ENCODE assay signal across 14 cellular contexts in genomic region chr6:135465307-135465706, GRCh38. TPM values are rescaled to one million over a fixed set of nuclear protein-coding genes. Genes with fewer than 3 reads are reported as not detected.
DNase-seq lines count a peak whose midpoint lies in the region; ATAC-seq and TF ChIP-seq lines count a peak whose summit lies in the region.
"Had no signal": no experiment of that assay in that cellular context is flagged by ENCODE, and none has a peak within 500 bp of the region (broad histone marks: within the 10 kb centered on the region; RNA-seq: fewer than 3 reads in every experiment).

No MANE protein-coding gene starts in this region.

- H3K27me3 Mint-ChIP-seq in natural killer cell treated with Interleukin-12 subunit alpha and Interleukin-12 subunit beta and Interleukin-15 and Interleukin-18, amount 100 ng/mL, for 72 hours: no peaks in the 10 kb centered on the region
- H3K27me3 Mint-ChIP-seq in activated CD4-positive, alpha-beta T cell treated with anti-CD3 and anti-CD28 coated beads for 36 hours: no peaks in the 10 kb centered on the region

- no peaks in the 10 kb centered on the region for H3K27me3 ChIP-seq in GM06990 (replicated peaks; ENCODE audit: control insufficient read depth, insufficient read depth, low read length)
- H3K27me3 ChIP-seq: foreskin keratinocyte, transverse colon had no signal

- intact Hi-C loops in activated CD4-positive, alpha-beta T cell treated with anti-CD3 and anti-CD28 coated beads for 36 hours (cut with DNase I, micrococcal nuclease): no loop called here

- CTCF ChIA-PET in activated CD4-positive, alpha-beta T cell treated with anti-CD3 and anti-CD28 coated beads for 36 hours (lab: Charles Lee): interaction anchor here (2.7 kb wide), 1 partner anchor 12 kb away, joined by 9 read pairs; no protein-coding TSS in a partner anchor

- H3K4me1 Mint-ChIP-seq in natural killer cell treated with Interleukin-12 subunit alpha and Interleukin-12 subunit beta and Interleukin-15 and Interleukin-18, amount 100 ng/mL, for 72 hours (ENCODE audit: low read depth in 2 of 2): peaks cover 5% of the 10 kb centered on the region in 2 donors
- peaks cover 5% of the 10 kb centered on the region for H3K4me1 Mint-ChIP-seq in activated CD4-positive, alpha-beta T cell treated with anti-CD3 and anti-CD28 coated beads for 36 hours
- H3K4me1 Mint-ChIP-seq: nephron had no signal

- H3K4me3 ChIP-seq in GM06990 (replicated peaks; ENCODE audit: low read depth, low read length): no peak overlapping the region
- H3K4me3 ChIP-seq: transverse colon had no signal

- ATAC-seq in GM19395 (IDR thresholded peaks at IDR 0.05; ENCODE audit: unreplicated experiment) (peak; percentile 83), HG02678 (IDR thresholded peaks at IDR 0.05; ENCODE audit: unreplicated experiment) (peak; percentile 82), HG03469 (IDR thresholded peaks at IDR 0.05; ENCODE audit: unreplicated experiment) (peak; percentile 77)
- no peak for ATAC-seq in natural killer cell treated with Interleukin-12 subunit alpha and Interleukin-12 subunit beta and Interleukin-15 and Interleukin-18, amount 100 ng/mL, for 72 hours
- no peak for ATAC-seq in activated CD4-positive, alpha-beta T cell treated with anti-CD3 and anti-CD28 coated beads for 36 hours
- ATAC-seq: foreskin keratinocyte had no signal

- H3K27ac Mint-ChIP-seq in natural killer cell treated with Interleukin-12 subunit alpha and Interleukin-12 subunit beta and Interleukin-15 and Interleukin-18, amount 100 ng/mL, for 72 hours: no peak overlapping the region
- no peak overlapping the region for H3K27ac Mint-ChIP-seq in activated CD4-positive, alpha-beta T cell treated with anti-CD3 and anti-CD28 coated beads for 36 hours
- H3K27ac Mint-ChIP-seq: nephron had no signal

- POLR2A ChIA-PET in activated CD4-positive, alpha-beta T cell treated with anti-CD3 and anti-CD28 coated beads for 36 hours (lab: Charles Lee): no interaction called here

- TF ChIP-seq CTCF in GM06990 (IDR thresholded peaks at IDR 0.05; ENCODE audit: insufficient read depth, low read length, poor library complexity, severe bottlenecking): no peak

- H3K4me3 Mint-ChIP-seq in natural killer cell treated with Interleukin-12 subunit alpha and Interleukin-12 subunit beta and Interleukin-15 and Interleukin-18, amount 100 ng/mL, for 72 hours: no peak overlapping the region
- no peak overlapping the region for H3K4me3 Mint-ChIP-seq in activated CD4-positive, alpha-beta T cell treated with anti-CD3 and anti-CD28 coated beads for 36 hours
- H3K4me3 Mint-ChIP-seq: nephron had no signal

- H3K9me3 Mint-ChIP-seq in natural killer cell treated with Interleukin-12 subunit alpha and Interleukin-12 subunit beta and Interleukin-15 and Interleukin-18, amount 100 ng/mL, for 72 hours: no peaks in the 10 kb centered on the region
- no peaks in the 10 kb centered on the region for H3K9me3 Mint-ChIP-seq in activated CD4-positive, alpha-beta T cell treated with anti-CD3 and anti-CD28 coated beads for 36 hours (ENCODE audit: low read depth)

- peaks cover 7% of the 10 kb centered on the region for H3K36me3 Mint-ChIP-seq in natural killer cell treated with Interleukin-12 subunit alpha and Interleukin-12 subunit beta and Interleukin-15 and Interleukin-18, amount 100 ng/mL, for 72 hours
- peaks cover 29% of the 10 kb centered on the region for H3K36me3 Mint-ChIP-seq in activated CD4-positive, alpha-beta T cell treated with anti-CD3 and anti-CD28 coated beads for 36 hours (ENCODE audit: low read depth)

- peak; percentile 27 for DNase-seq in GM06990 (ENCODE audit: extremely low read depth, insufficient read length)
- DNase-seq in stimulated activated CD4-positive, alpha-beta T cell treated with anti-CD3 and anti-CD28 coated beads, Interleukin-4, amount 100 ng/mL, for 1 hour: no peak
- no peak for DNase-seq in natural killer cell treated with Interleukin-12 subunit alpha and Interleukin-12 subunit beta and Interleukin-15 and Interleukin-18, amount 100 ng/mL, for 72 hours (ENCODE audit: low spot score)
- no peak for DNase-seq in CD1c-positive myeloid dendritic cell (ENCODE audit: extremely low spot score)
- DNase-seq in activated CD4-positive, alpha-beta T cell treated with anti-CD3 and anti-CD28 coated beads for 36 hours: no peak
- DNase-seq: activated T-cell treated with anti-CD3 and anti-CD28 coated beads for 4 hours, amygdala, foreskin keratinocyte, NCI-H2171 treated with DMSO at 0.1 percent for 48 hours, transverse colon had no signal

- no peaks in the 10 kb centered on the region for H3K36me3 ChIP-seq in GM06990 (ENCODE audit: control insufficient read depth, insufficient read depth, low read length)

RNA-seq across cellular contexts. Expression of gene AHI1, which starts 32.2 kb away (rescaled TPM):
- total RNA-seq in natural killer cell treated with Interleukin-12 subunit alpha and Interleukin-12 subunit beta and Interleukin-15 and Interleukin-18, amount 100 ng/mL, for 72 hours: 10 to 100 TPM; 16.4 to 49.6 TPM
- 10 to 100 TPM; 35.6 to 36.0 TPM for total RNA-seq in activated CD4-positive, alpha-beta T cell treated with anti-CD3 and anti-CD28 coated beads for 36 hours

Comparison
In these comparisons a context has a peak if more than half of its experiments do, and no peak if none do; other contexts are left out.
1. ATAC-seq: peak in GM19395 (single experiment), HG02678 (single experiment) and HG03469 (single experiment); none in natural killer cell treated with Interleukin-12 subunit alpha and Interleukin-12 subunit beta and Interleukin-15 and Interleukin-18, amount 100 ng/mL, for 72 hours (0 of 2) and activated CD4-positive, alpha-beta T cell treated with anti-CD3 and anti-CD28 coated beads for 36 hours (single experiment).